Comparison of ENCODE assay signal across 23 cellular contexts in the genomic region with DNA sequence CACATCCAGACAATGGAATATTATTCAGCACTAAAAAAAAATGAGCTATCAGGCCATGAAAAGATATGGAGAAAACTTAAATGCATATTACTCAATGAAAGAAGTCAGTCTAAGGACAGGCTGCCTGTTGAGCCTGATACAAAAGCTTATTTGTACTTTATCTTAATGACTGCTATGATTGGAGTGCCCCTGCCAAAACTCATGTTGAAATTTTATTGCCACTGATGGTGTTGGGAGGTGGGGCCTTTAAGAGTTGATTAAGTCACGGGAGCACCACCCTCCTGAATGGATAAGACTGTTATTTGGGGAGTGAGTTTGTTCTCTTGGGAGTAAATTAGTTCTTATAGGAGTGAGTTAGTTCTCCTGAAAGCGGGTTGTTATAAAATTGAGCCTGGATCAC.
"Had no signal": no experiment of that assay in that cellular context is flagged by ENCODE, and none has a peak within 500 bp of the region (broad histone marks: within the 10 kb centered on the region; RNA-seq: fewer than 3 reads in every experiment).

No MANE protein-coding gene starts in this region.

- H3K27me3 Mint-ChIP-seq: effector memory CD8-positive, alpha-beta T cell; naive thymus-derived CD8-positive, alpha-beta T cell; stimulated activated naive B cell treated with anti-CD40 and anti-IgM and Interleukin-4, amounts not matched to agents 10 μg/mL and 1 μg/mL and 100 μg/mL, for 72 hours; stimulated activated naive CD8-positive, alpha-beta T cell treated with anti-CD3 and anti-CD28 coated beads, Interleukin-15, Interleukin-2, amounts not matched to agents 100 ng/mL and 50 ng/mL, for 24 hours had no signal

- H3K9me3 ChIP-seq: gastrocnemius medialis, prostate gland, right atrium auricular region, sigmoid colon, spleen, thoracic aorta, tibial nerve, upper lobe of left lung had no signal

- H3K27me3 ChIP-seq: gastrocnemius medialis, hepatocyte, right atrium auricular region, sigmoid colon, spleen, tibial nerve, upper lobe of left lung had no signal

- H3K4me2 ChIP-seq: hepatocyte had no signal

- H3K9me3 Mint-ChIP-seq: effector memory CD8-positive, alpha-beta T cell; naive thymus-derived CD8-positive, alpha-beta T cell; stimulated activated naive B cell treated with anti-CD40 and anti-IgM and Interleukin-4, amounts not matched to agents 10 μg/mL and 1 μg/mL and 100 μg/mL, for 72 hours; stimulated activated naive CD8-positive, alpha-beta T cell treated with anti-CD3 and anti-CD28 coated beads, Interleukin-15, Interleukin-2, amounts not matched to agents 100 ng/mL and 50 ng/mL, for 24 hours had no signal

- H3K4me3 Mint-ChIP-seq: effector memory CD8-positive, alpha-beta T cell; naive thymus-derived CD8-positive, alpha-beta T cell; nephron progenitor cell; stimulated activated naive B cell treated with anti-CD40 and anti-IgM and Interleukin-4, amounts not matched to agents 10 μg/mL and 1 μg/mL and 100 μg/mL, for 72 hours; stimulated activated naive CD8-positive, alpha-beta T cell treated with anti-CD3 and anti-CD28 coated beads, Interleukin-15, Interleukin-2, amounts not matched to agents 100 ng/mL and 50 ng/mL, for 24 hours had no signal

- H3K4me3 ChIP-seq: gastrocnemius medialis, hepatocyte, lung, prostate gland, right atrium auricular region, sigmoid colon, spleen, thoracic aorta, tibial nerve, upper lobe of left lung had no signal

- H2AFZ ChIP-seq: hepatocyte had no signal

- ATAC-seq: effector memory CD8-positive, alpha-beta T cell; gastrocnemius medialis; left ventricle myocardium superior; naive thymus-derived CD8-positive, alpha-beta T cell; stimulated activated naive B cell treated with anti-CD40 and anti-IgM and Interleukin-4, amounts not matched to agents 10 μg/mL and 1 μg/mL and 100 μg/mL, for 72 hours had no signal

- H3K4me1 ChIP-seq: gastrocnemius medialis, prostate gland had no signal

- H3K27ac Mint-ChIP-seq: nephron progenitor cell; stimulated activated naive B cell treated with anti-CD40 and anti-IgM and Interleukin-4, amounts not matched to agents 10 μg/mL and 1 μg/mL and 100 μg/mL, for 72 hours; stimulated activated naive CD8-positive, alpha-beta T cell treated with anti-CD3 and anti-CD28 coated beads, Interleukin-15, Interleukin-2, amounts not matched to agents 100 ng/mL and 50 ng/mL, for 24 hours had no signal

- H3K27ac ChIP-seq: hepatocyte, prostate gland, right atrium auricular region, sigmoid colon, thoracic aorta had no signal

- H3K36me3 ChIP-seq: gastrocnemius medialis, prostate gland, right atrium auricular region, sigmoid colon, thoracic aorta, upper lobe of left lung had no signal

- DNase-seq: cortex of kidney; effector memory CD8-positive, alpha-beta T cell; gastrocnemius medialis; head of caudate nucleus; kidney; left ventricle myocardium superior; mesendoderm; midbrain; naive thymus-derived CD8-positive, alpha-beta T cell; nephron progenitor cell; nucleus accumbens; sigmoid colon; spleen; stimulated activated CD4-positive, alpha-beta T cell treated with anti-CD3 and anti-CD28 coated beads, Interleukin-4, amount 100 ng/mL, for 4 hours; stimulated activated naive B cell treated with anti-CD40 and anti-IgM and Interleukin-4, amounts not matched to agents 10 μg/mL and 1 μg/mL and 100 μg/mL, for 72 hours; upper lobe of left lung had no signal
